1 cellular context compared by ENCODE assay signal in genomic region chr7:1885465-1886226, GRCh38.
A peak's percentile ranks its signal among the peaks of the same experiment; 100 is the strongest.
TF ChIP-seq lines count a peak whose summit lies in the region.

No MANE protein-coding gene starts in this region.

TF ChIP-seq in K562, 482 proteins besides CTCF, POLR2A, EP300 and RAD21:
- TF ChIP-seq POLR2G (IDR thresholded peaks at IDR 0.05; ENCODE audit: low read depth, low read length) (0 out of 2 replicates have a peak, but pooled peaks have one; percentile 18), RBM22 (IDR thresholded peaks at IDR 0.05; ENCODE audit: low read depth, low read length, poor library complexity, severe bottlenecking) (peak; percentile 42), GTF2B (IDR thresholded peaks at IDR 0.05; ENCODE audit: extremely low read depth, insufficient read length) (no peak), NR2C1 (IDR thresholded peaks at IDR 0.05) (no peak), NR2C1 (tag; IDR thresholded peaks at IDR 0.05) (no peak), POLR2AphosphoS2 (IDR thresholded peaks at IDR 0.05; ENCODE audit: low read length) (no peak), HMGN3 (IDR thresholded peaks at IDR 0.05; ENCODE audit: borderline replicate concordance, extremely low read depth, insufficient read length, low read depth, low read length) (no peak), SAFB2 (IDR thresholded peaks at IDR 0.05; ENCODE audit: borderline replicate concordance, low read depth, low read length, severe bottlenecking) (no peak), RFX1 (IDR thresholded peaks at IDR 0.05) (peak; percentile 78), NFIC (IDR thresholded peaks at IDR 0.05) (no peak)
